In genomic region chr16:85569039-85569614, GRCh38 we compare ENCODE assay signal across 9 cellular contexts. TPM values are rescaled to one million over a fixed set of nuclear protein-coding genes. Genes with fewer than 3 reads are reported as not detected.
DNase-seq lines count a peak whose midpoint lies in the region; FAIRE-seq and TF ChIP-seq lines count a peak whose summit lies in the region.
"Had no signal": no experiment of that assay in that cellular context is flagged by ENCODE, and none has a peak within 500 bp of the region (broad histone marks: within the 10 kb centered on the region; RNA-seq: fewer than 3 reads in every experiment).

No MANE protein-coding gene starts in this region.

- H3K4me3 ChIP-seq in vagina: no peak overlapping the region

- H3K4me1 Mint-ChIP-seq in activated naive CD4-positive, alpha-beta T cell treated with anti-CD3 and anti-CD28 coated beads, Interleukin-2, amount 50 U/mL, for 24 hours: peaks cover 66% of the 10 kb centered on the region
- H3K4me1 Mint-ChIP-seq in activated naive CD8-positive, alpha-beta T cell (ENCODE audit: low read depth): peaks cover 71% of the 10 kb centered on the region
- peaks cover 61% of the 10 kb centered on the region for H3K4me1 Mint-ChIP-seq in mesothelial cell of epicardium

- H3K9me3 Mint-ChIP-seq in activated naive CD4-positive, alpha-beta T cell treated with anti-CD3 and anti-CD28 coated beads, Interleukin-2, amount 50 U/mL, for 24 hours: no peaks in the 10 kb centered on the region
- H3K9me3 Mint-ChIP-seq in activated naive CD8-positive, alpha-beta T cell (ENCODE audit: low read depth): no peaks in the 10 kb centered on the region
- H3K9me3 Mint-ChIP-seq in mesothelial cell of epicardium: no peaks in the 10 kb centered on the region

- no peaks in the 10 kb centered on the region for H3K27me3 Mint-ChIP-seq in activated naive CD4-positive, alpha-beta T cell treated with anti-CD3 and anti-CD28 coated beads, Interleukin-2, amount 50 U/mL, for 24 hours
- no peaks in the 10 kb centered on the region for H3K27me3 Mint-ChIP-seq in activated naive CD8-positive, alpha-beta T cell
- no peaks in the 10 kb centered on the region for H3K27me3 Mint-ChIP-seq in mesothelial cell of epicardium (ENCODE audit: low read depth)

- H3K27ac Mint-ChIP-seq in activated naive CD4-positive, alpha-beta T cell treated with anti-CD3 and anti-CD28 coated beads, Interleukin-2, amount 50 U/mL, for 24 hours: peak overlapping the region; percentile 8
- H3K27ac Mint-ChIP-seq in activated naive CD8-positive, alpha-beta T cell: peak overlapping the region; percentile 87
- H3K27ac Mint-ChIP-seq in mesothelial cell of epicardium: peak overlapping the region; percentile 91

- peak overlapping the region; percentile 57 for H3K27ac ChIP-seq in vagina

- FAIRE-seq in GM12891 (lab: Jason Lieb, UNC): no peak
- FAIRE-seq: keratinocyte had no signal

- H3K4me1 ChIP-seq in vagina: peaks cover 70% of the 10 kb centered on the region

- no peak overlapping the region for H3K4me3 Mint-ChIP-seq in activated naive CD4-positive, alpha-beta T cell treated with anti-CD3 and anti-CD28 coated beads, Interleukin-2, amount 50 U/mL, for 24 hours
- H3K4me3 Mint-ChIP-seq in activated naive CD8-positive, alpha-beta T cell: peak overlapping the region; percentile 73
- no peak overlapping the region for H3K4me3 Mint-ChIP-seq in mesothelial cell of epicardium

- H3K36me3 Mint-ChIP-seq in activated naive CD4-positive, alpha-beta T cell treated with anti-CD3 and anti-CD28 coated beads, Interleukin-2, amount 50 U/mL, for 24 hours: peaks cover 1% of the 10 kb centered on the region
- peaks cover 2% of the 10 kb centered on the region for H3K36me3 Mint-ChIP-seq in activated naive CD8-positive, alpha-beta T cell
- no peaks in the 10 kb centered on the region for H3K36me3 Mint-ChIP-seq in mesothelial cell of epicardium

- H3K36me3 ChIP-seq in vagina: no peaks in the 10 kb centered on the region

- no peak for TF ChIP-seq POLR2A in vagina (IDR thresholded peaks at IDR 0.05)
- no peak for TF ChIP-seq POLR2A in GM12891 (IDR thresholded peaks at IDR 0.05; ENCODE audit: low read depth, low read length)

- H3K9me3 ChIP-seq in vagina: no peaks in the 10 kb centered on the region

- intact Hi-C loops in vagina (cut with DNase I): no loop called here

- TF ChIP-seq CTCF in mesothelial cell of epicardium (IDR thresholded peaks at IDR 0.05; ENCODE audit: unreplicated experiment) (no peak), vagina (IDR thresholded peaks at IDR 0.05) (no peak)

- H3K27me3 ChIP-seq in vagina: no peaks in the 10 kb centered on the region

- no peak for DNase-seq in activated naive CD4-positive, alpha-beta T cell (lab: John Stamatoyannopoulos, UW)
- no peak for DNase-seq in mesothelial cell of epicardium (ENCODE audit: low spot score in 2 of 2, unreplicated experiment in 2 of 2)
- no peak for DNase-seq in vagina (ENCODE audit: extremely low spot score in 2 of 2)
- DNase-seq in mesenteric fat pad (ENCODE audit: low spot score): no peak
- DNase-seq in GM12891 (ENCODE audit: insufficient read length, low spot score): no peak
- DNase-seq in stimulated activated CD4-positive, alpha-beta T cell treated with anti-CD3 and anti-CD28 coated beads, Interleukin-4, amount 100 ng/mL, for 24 hours: no peak

TF ChIP-seq in GM12891, 5 proteins besides CTCF, POLR2A, EP300 and RAD21:
- TF ChIP-seq PAX5 (IDR thresholded peaks at IDR 0.05; ENCODE audit: insufficient read depth, low read length, severe bottlenecking) (no peak), TAF1 (IDR thresholded peaks at IDR 0.05; ENCODE audit: low read depth, low read length) (no peak), SPI1 (IDR thresholded peaks at IDR 0.05; ENCODE audit: low read depth, low read length) (no peak), POLR2AphosphoS5 (IDR thresholded peaks at IDR 0.05; ENCODE audit: low read depth, low read length) (no peak)

RNA-seq across cellular contexts. Expression of gene GSE1, which starts 44.0 kb away (rescaled TPM):
- total RNA-seq in mesothelial cell of epicardium: 193 to 218 TPM (median 208 TPM) in 3 replicates
- total RNA-seq in vagina: 80.8 TPM
- 129 TPM for total RNA-seq in mesenteric fat pad
- 18.7 TPM for polyA plus RNA-seq in GM12891 (2012; ENCODE audit: low read depth, missing spikeins)

Comparison
In these comparisons a context has a peak if more than half of its experiments do, and no peak if none do; other contexts are left out.
1. H3K27ac Mint-ChIP-seq: peak in every context shown above with its lines; median percentile 91 in mesothelial cell of epicardium; 87 in activated naive CD8-positive, alpha-beta T cell; 8 in activated naive CD4-positive, alpha-beta T cell treated with anti-CD3 and anti-CD28 coated beads, Interleukin-2, amount 50 U/mL, for 24 hours.